Comparison of ENCODE assay signal across 17 cellular contexts in the genomic region with DNA sequence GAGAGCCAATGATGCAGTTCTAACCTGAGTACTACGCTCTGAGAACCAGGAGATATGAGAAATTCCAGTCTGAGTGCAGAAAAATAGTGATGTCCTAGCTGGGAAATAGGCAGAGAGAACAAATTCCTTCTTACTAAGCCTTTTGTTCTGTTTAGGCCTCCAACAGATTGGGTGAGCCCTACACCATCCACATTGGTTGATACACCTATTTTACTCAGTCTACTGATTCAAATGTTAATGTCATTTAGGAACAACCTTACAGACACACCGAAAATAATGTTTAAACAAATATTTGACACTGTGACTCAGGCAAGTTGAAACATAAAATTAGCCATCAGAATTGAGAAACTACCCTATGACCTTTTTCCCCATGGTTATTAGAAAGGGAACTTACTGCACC.
A peak's percentile ranks its signal among the peaks of the same experiment; 100 is the strongest.
DNase-seq lines count a peak whose midpoint lies in the region; ATAC-seq, FAIRE-seq and TF ChIP-seq lines count a peak whose summit lies in the region.
"Had no signal": no experiment of that assay in that cellular context is flagged by ENCODE, and none has a peak within 500 bp of the region (broad histone marks: within the 10 kb centered on the region; RNA-seq: fewer than 3 reads in every experiment).

No MANE protein-coding gene starts in this region.

- no peak overlapping the region for H3K18ac ChIP-seq in H1 (ENCODE audit: extremely low read depth, low read length)

- POLR2A ChIA-PET in H1 (lab: Charles Lee; ENCODE audit: partially characterized antibody), result no interaction called here

- TF ChIP-seq POLR2A in H1 (IDR thresholded peaks at IDR 0.05; ENCODE audit: control extremely low read depth in 1 of 2, low read depth in 2 of 2, low read length in 2 of 2), result no peak

- H3K23ac ChIP-seq in H1 (ENCODE audit: insufficient read length), result no peak overlapping the region

- H3K56ac ChIP-seq in H1 (replicated peaks; ENCODE audit: insufficient read length, low read depth, low read length), result no peak overlapping the region

- no peak overlapping the region for H3K4me3 Mint-ChIP-seq in GM23338
- no peak overlapping the region for H3K4me3 Mint-ChIP-seq in progenitor cell of endocrine pancreas (ENCODE audit: low read depth)
- H3K4me3 Mint-ChIP-seq: CD4-positive, alpha-beta memory T cell; HFFc6 had no signal

- H3K9me3 Mint-ChIP-seq in GM23338 (no peaks in the 10 kb centered on the region), progenitor cell of endocrine pancreas (ENCODE audit: low read depth) (peaks cover 3% of the 10 kb centered on the region)

- H3K27me3 Mint-ChIP-seq in GM23338 (ENCODE audit: insufficient read depth, low read depth, poor library complexity) (peaks cover 2% of the 10 kb centered on the region), progenitor cell of endocrine pancreas (no peaks in the 10 kb centered on the region)
- H3K27me3 Mint-ChIP-seq: CD4-positive, alpha-beta memory T cell had no signal

- TF ChIP-seq CTCF in GM23338 (conservative IDR thresholded peaks at IDR 0.05; ENCODE audit: low read depth in 2 of 2) (no peak), H1 (IDR thresholded peaks at IDR 0.05; ENCODE audit: control extremely low read depth in 1 of 3, insufficient read depth in 1 of 3, low read depth in 1 of 3, low read length in 3 of 3) (no peak), progenitor cell of endocrine pancreas (IDR thresholded peaks at IDR 0.05; ENCODE audit: unreplicated experiment) (no peak)

- H3K36me3 ChIP-seq in GM23338 (ENCODE audit: insufficient read depth) (no peaks in the 10 kb centered on the region), H1 (ENCODE audit: control insufficient read depth in 2 of 4, insufficient read depth in 4 of 4, low read length in 3 of 4) (no peaks in the 10 kb centered on the region)
- H3K36me3 ChIP-seq: HAP-1 had no signal

- no peak overlapping the region for H3K27ac ChIP-seq in GM23338 (ENCODE audit: low read depth)
- H3K27ac ChIP-seq in H1 (ENCODE audit: low read depth, low read length), result no peak overlapping the region
- H3K27ac ChIP-seq: GM23248 had no signal

- 96% methylated on average over 2 of the region's 2 CpGs; no CpG with 5 or more reads in 1 of the 2 experiments for WGBS in H1 (ENCODE audit: extremely low coverage in 1 of 2, insufficient coverage in 1 of 2, insufficient read length in 1 of 2, insufficient replicate concordance in 2 of 2, low coverage in 1 of 2, low lambda C conversion rate in 2 of 2, missing lambda C conversion rate in 1 of 2), 2 experiments

- no peak overlapping the region for H2AK5ac ChIP-seq in H1 (ENCODE audit: low read depth, low read length)

- no peaks in the 10 kb centered on the region for H3F3A ChIP-seq in GM23338 (replicated peaks; ENCODE audit: low read depth)

- no peaks in the 10 kb centered on the region for H4K20me1 ChIP-seq in GM23338 (replicated peaks; ENCODE audit: insufficient read depth)
- H4K20me1 ChIP-seq in H1 (replicated peaks in 1 of 2; ENCODE audit: control insufficient read depth in 1 of 2, insufficient read depth in 2 of 2, low read length in 2 of 2), result no peaks in the 10 kb centered on the region

- H3K9me3 ChIP-seq in H1 (ENCODE audit: insufficient read depth in 2 of 2, low read depth in 1 of 2, low read length in 1 of 2), result no peaks in the 10 kb centered on the region
- H3K9me3 ChIP-seq: Caco-2, HAP-1 had no signal

- CTCF ChIA-PET in H1 (lab: Charles Lee; ENCODE audit: partially characterized antibody), result interaction anchor here (1.4 kb wide), 1 partner anchor 9 kb away, joined by 3 read pairs; no protein-coding TSS in a partner anchor

- H2BK5ac ChIP-seq in H1 (ENCODE audit: low read depth, low read length), result no peak overlapping the region

- TF ChIP-seq EP300 in H1 (IDR thresholded peaks at IDR 0.05; ENCODE audit: borderline replicate concordance in 1 of 2, low read depth in 2 of 2, low read length in 2 of 2), result no peak

- H3K79me1 ChIP-seq in H1 (ENCODE audit: low read depth, low read length), result no peaks in the 10 kb centered on the region

- no peaks in the 10 kb centered on the region for H3K27me3 ChIP-seq in GM23338 (ENCODE audit: insufficient read depth)
- no peaks in the 10 kb centered on the region for H3K27me3 ChIP-seq in H1 (replicated peaks in 1 of 4; ENCODE audit: control insufficient read depth in 3 of 4, extremely low read depth in 1 of 4, insufficient read depth in 3 of 4, low read length in 3 of 4)

- no peak overlapping the region for H2BK120ac ChIP-seq in H1 (replicated peaks; ENCODE audit: low read depth, low read length)

- ATAC-seq in GM23338, result peak; percentile 58

- H3K4me2 ChIP-seq in GM23338 (no peak overlapping the region), H1 (ENCODE audit: insufficient read depth in 1 of 2, low read depth in 2 of 2, low read length in 2 of 2) (no peak overlapping the region)

- H4K5ac ChIP-seq in H1 (ENCODE audit: insufficient read length, low read depth, low read length), result no peak overlapping the region

- H2BK12ac ChIP-seq in H1 (ENCODE audit: low read depth, low read length), result no peak overlapping the region

- H3K14ac ChIP-seq in H1 (ENCODE audit: insufficient read length), result no peak overlapping the region

- H2BK15ac ChIP-seq in H1 (ENCODE audit: low read length), result no peak overlapping the region

- no peak overlapping the region for H4K8ac ChIP-seq in H1 (ENCODE audit: extremely low read depth, insufficient read depth, low read length)

- H3K79me2 ChIP-seq in GM23338 (replicated peaks; ENCODE audit: insufficient read depth) (no peaks in the 10 kb centered on the region), H1 (ENCODE audit: control insufficient read depth in 1 of 2, insufficient read depth in 2 of 2, low read length in 2 of 2) (no peaks in the 10 kb centered on the region)

- no peaks in the 10 kb centered on the region for H3K36me3 Mint-ChIP-seq in GM23338 (ENCODE audit: low read depth)
- H3K36me3 Mint-ChIP-seq in progenitor cell of endocrine pancreas (ENCODE audit: insufficient read depth), result no peaks in the 10 kb centered on the region
- H3K36me3 Mint-ChIP-seq: CD4-positive, alpha-beta memory T cell had no signal

- no peak overlapping the region for H2AFZ ChIP-seq in GM23338
- H2AFZ ChIP-seq in H1 (ENCODE audit: low read length), result no peak overlapping the region
- H2AFZ ChIP-seq: GM23248 had no signal

- TF ChIP-seq RAD21 in H1 (IDR thresholded peaks at IDR 0.05 in 1 of 2, conservative IDR thresholded peaks at IDR 0.05 in 1 of 2; ENCODE audit: low read depth in 2 of 2, low read length in 2 of 2), result no peak

- H3K9ac ChIP-seq in H1 (replicated peaks in 1 of 4; ENCODE audit: extremely low read depth in 1 of 4, low read depth in 3 of 4, low read length in 3 of 4), result no peak overlapping the region
- H3K9ac ChIP-seq: GM23248 had no signal

- H2BK20ac ChIP-seq in H1 (ENCODE audit: low read length), result no peak overlapping the region

- no peak overlapping the region for H3K27ac Mint-ChIP-seq in GM23338
- H3K27ac Mint-ChIP-seq in progenitor cell of endocrine pancreas, result peak overlapping the region; percentile 22
- H3K27ac Mint-ChIP-seq: CD4-positive, alpha-beta memory T cell; HFFc6 had no signal

- peaks cover 16% of the 10 kb centered on the region; the same call in 1 of the 2 replicates for H3K4me1 ChIP-seq in GM23338 (ENCODE audit: insufficient read depth)
- peaks cover 0 to 6% (median 0%) of the 10 kb centered on the region in 4 experiments; a peak in 1 of 7 replicates for H3K4me1 ChIP-seq in H1 (replicated peaks in 1 of 4; ENCODE audit: control insufficient read depth in 3 of 4, insufficient read depth in 4 of 4, low read length in 3 of 4)
- H3K4me1 ChIP-seq: Caco-2 had no signal

- H3K4me1 Mint-ChIP-seq in GM23338, result peaks cover 19% of the 10 kb centered on the region
- no peaks in the 10 kb centered on the region for H3K4me1 Mint-ChIP-seq in progenitor cell of endocrine pancreas (ENCODE audit: low read depth)
- H3K4me1 Mint-ChIP-seq: CD4-positive, alpha-beta memory T cell had no signal

- no peaks in the 10 kb centered on the region for H3K9me2 ChIP-seq in GM23338 (ENCODE audit: insufficient read depth)

- no peaks in the 10 kb centered on the region for H3K23me2 ChIP-seq in H1 (ENCODE audit: low read depth, low read length)

- H3K4me3 ChIP-seq in GM23338 (no peak overlapping the region), H1 (ENCODE audit: extremely low read depth in 1 of 4, insufficient read depth in 2 of 4, low read depth in 3 of 4, low read length in 4 of 4) (no peak overlapping the region)
- H3K4me3 ChIP-seq: GM23248, HAP-1 had no signal

- no peak overlapping the region for H3K4ac ChIP-seq in H1 (replicated peaks; ENCODE audit: insufficient read length, low read depth, low read length)

- H4K91ac ChIP-seq in H1 (replicated peaks; ENCODE audit: insufficient read length, low read length), result no peak overlapping the region

- FAIRE-seq in H1 (lab: Jason Lieb, UNC), result peak; percentile 7
- FAIRE-seq: G401.6, GM12892, H54 had no signal

- DNase-seq in GM23338 (ENCODE audit: low spot score), result peak; percentile 8
- peak; percentile 61 for DNase-seq in NCI-H69 (lab: John Stamatoyannopoulos, UW)
- no peak for DNase-seq in H1 (ENCODE audit: low read depth in 1 of 2, low spot score in 2 of 2)
- no peak for DNase-seq in progenitor cell of endocrine pancreas (ENCODE audit: low spot score, unreplicated experiment)
- DNase-seq in NK-92 treated with Interleukin-12 subunit alpha and Interleukin-12 subunit beta, amount 100 ng/mL, for 24 hours (lab: John Stamatoyannopoulos, UW), result no peak
- DNase-seq in central memory CD4-positive, alpha-beta T cell, result no peak
- DNase-seq: C1 segment of cervical spinal cord; Caco-2; CD4-positive, alpha-beta memory T cell; DMS153; DND-41; GM23248; HFFc6 had no signal

TF ChIP-seq in H1, 55 proteins besides CTCF, POLR2A, EP300 and RAD21 (continues in another document):
- TF ChIP-seq, protein P1, sequence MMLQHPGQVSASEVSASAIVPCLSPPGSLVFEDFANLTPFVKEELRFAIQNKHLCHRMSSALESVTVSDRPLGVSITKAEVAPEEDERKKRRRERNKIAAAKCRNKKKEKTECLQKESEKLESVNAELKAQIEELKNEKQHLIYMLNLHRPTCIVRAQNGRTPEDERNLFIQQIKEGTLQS (IDR thresholded peaks at IDR 0.05; ENCODE audit: insufficient read depth, low read depth, low read length), result no peak
- no peak for TF ChIP-seq TCF12 (IDR thresholded peaks at IDR 0.05; ENCODE audit: low read depth, low read length)
- TF ChIP-seq SAP30 (IDR thresholded peaks at IDR 0.05; ENCODE audit: insufficient read depth, insufficient replicate concordance, low read length), result no peak
- TF ChIP-seq, protein P2, sequence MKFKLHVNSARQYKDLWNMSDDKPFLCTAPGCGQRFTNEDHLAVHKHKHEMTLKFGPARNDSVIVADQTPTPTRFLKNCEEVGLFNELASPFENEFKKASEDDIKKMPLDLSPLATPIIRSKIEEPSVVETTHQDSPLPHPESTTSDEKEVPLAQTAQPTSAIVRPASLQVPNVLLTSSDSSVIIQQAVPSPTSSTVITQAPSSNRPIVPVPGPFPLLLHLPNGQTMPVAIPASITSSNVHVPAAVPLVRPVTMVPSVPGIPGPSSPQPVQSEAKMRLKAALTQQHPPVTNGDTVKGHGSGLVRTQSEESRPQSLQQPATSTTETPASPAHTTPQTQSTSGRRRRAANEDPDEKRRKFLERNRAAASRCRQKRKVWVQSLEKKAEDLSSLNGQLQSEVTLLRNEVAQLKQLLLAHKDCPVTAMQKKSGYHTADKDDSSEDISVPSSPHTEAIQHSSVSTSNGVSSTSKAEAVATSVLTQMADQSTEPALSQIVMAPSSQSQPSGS (IDR thresholded peaks at IDR 0.05; ENCODE audit: low read length), result no peak
- no peak for TF ChIP-seq CHD2 (IDR thresholded peaks at IDR 0.05; ENCODE audit: low read length)

Comparison
In these comparisons a context has a peak if more than half of its experiments do, and no peak if none do; other contexts are left out.
1. DNase-seq: peak in GM23338 (single experiment) and NCI-H69 (single experiment); none in H1 (0 of 2), progenitor cell of endocrine pancreas (single experiment), NK-92 treated with Interleukin-12 subunit alpha and Interleukin-12 subunit beta, amount 100 ng/mL, for 24 hours (single experiment) and central memory CD4-positive, alpha-beta T cell (single experiment).